ENCODE assay signal across 12 cellular contexts in genomic region chr1:30877205-30877912, GRCh38. TPM values are rescaled to one million over a fixed set of nuclear protein-coding genes. Genes with fewer than 3 reads are reported as not detected.
DNase-seq lines count a peak whose midpoint lies in the region; ATAC-seq and TF ChIP-seq lines count a peak whose summit lies in the region.
"Had no signal": no experiment of that assay in that cellular context is flagged by ENCODE, and none has a peak within 500 bp of the region (broad histone marks: within the 10 kb centered on the region; RNA-seq: fewer than 3 reads in every experiment).

No MANE protein-coding gene starts in this region.

- H3K4me1 ChIP-seq in muscle layer of duodenum (ENCODE audit: control insufficient read depth in 1 of 2, insufficient read depth in 2 of 2, low read length in 2 of 2) (peaks cover 18 to 55% of the 10 kb centered on the region in 2 donors), SK-N-SH (ENCODE audit: control insufficient read depth in 1 of 2, insufficient read depth in 2 of 2, low read depth in 1 of 2, low read length in 1 of 2) (peaks cover 8 to 16% of the 10 kb centered on the region in 2 experiments; a peak in 2 of 4 replicates)

- no peak for TF ChIP-seq EP300 in SK-N-SH (IDR thresholded peaks at IDR 0.05; ENCODE audit: borderline replicate concordance in 1 of 2, low read depth in 1 of 2, low read length in 1 of 2)

- H2AFZ ChIP-seq in SK-N-SH (ENCODE audit: low read depth), result no peak overlapping the region

- DNase-seq in AG08395 (ENCODE audit: low spot score), result peak; percentile 75
- peak; percentile 41 for DNase-seq in RWPE1 (ENCODE audit: low spot score)
- DNase-seq in fibroblast of gingiva (ENCODE audit: low read depth), result peak; percentile 88
- no peak for DNase-seq in SK-N-SH
- DNase-seq in DMS53 treated with DMSO at 0.1 percent for 48 hours (lab: John Stamatoyannopoulos, UW; ENCODE audit: unreplicated experiment), result no peak
- no peak for DNase-seq in NK-92 (lab: John Stamatoyannopoulos, UW; ENCODE audit: unreplicated experiment)
- no peak for DNase-seq in T-cell
- DNase-seq: activated naive CD8-positive, alpha-beta T cell treated with anti-CD3 and anti-CD28 coated beads for 36 hours; kidney glomerular epithelial cell; NCI-H1417 had no signal

- H3F3A ChIP-seq in SK-N-SH (replicated peaks; ENCODE audit: insufficient read depth), result no peaks in the 10 kb centered on the region

- peaks cover 12% of the 10 kb centered on the region; the same call in 1 of the 2 replicates for H3K79me2 ChIP-seq in SK-N-SH (ENCODE audit: insufficient read depth)

- H3K4me3 ChIP-seq in muscle layer of duodenum (ENCODE audit: low read depth in 1 of 2, low read length in 2 of 2) (no peak overlapping the region), SK-N-SH (ENCODE audit: low read depth in 2 of 2, low read length in 1 of 2) (no peak overlapping the region)

- TF ChIP-seq RAD21 in SK-N-SH (IDR thresholded peaks at IDR 0.05; ENCODE audit: low read length), result no peak

- H3K9me3 ChIP-seq in muscle layer of duodenum (ENCODE audit: control insufficient read depth in 1 of 2, low read length in 2 of 2), result peaks cover 0 to 8% of the 10 kb centered on the region in 2 donors
- peaks cover 9% of the 10 kb centered on the region; the same call in 1 of the 2 replicates for H3K9me3 ChIP-seq in SK-N-SH

- H3K27me3 ChIP-seq in muscle layer of duodenum (ENCODE audit: low read depth, low read length) (no peaks in the 10 kb centered on the region), SK-N-SH (ENCODE audit: insufficient read depth) (no peaks in the 10 kb centered on the region)

- H3K36me3 Mint-ChIP-seq in T-cell, result no peaks in the 10 kb centered on the region
- H3K36me3 Mint-ChIP-seq: activated naive CD8-positive, alpha-beta T cell treated with anti-CD3 and anti-CD28 coated beads for 36 hours had no signal

- peaks cover 36% of the 10 kb centered on the region for H4K20me1 ChIP-seq in SK-N-SH (ENCODE audit: insufficient read depth)

- no peak overlapping the region for H3K4me2 ChIP-seq in SK-N-SH

- peak overlapping the region; percentile 73 for H3K27ac ChIP-seq in RWPE1
- H3K27ac ChIP-seq in muscle layer of duodenum (ENCODE audit: low read length), result peak overlapping the region; percentile 56
- no peak overlapping the region for H3K27ac ChIP-seq in SK-N-SH (ENCODE audit: low read depth in 2 of 2, low read length in 1 of 2)
- H3K27ac ChIP-seq: C4-2B had no signal

- peaks cover 38 to 55% of the 10 kb centered on the region in 2 donors for H3K27me3 Mint-ChIP-seq in T-cell

- CTCF ChIA-PET in RWPE1 (lab: Yijun Ruan, JAX) (interaction anchor here (0.6 to 0.7 kb wide), 3 partner anchors 19 to 135 kb away, joined by 3 to 4 read pairs (median 3); no protein-coding TSS in a partner anchor), SK-N-SH (lab: Yijun Ruan, JAX) (interaction anchor here (1.1 to 1.9 kb wide), 4 partner anchors 12 to 76 kb away, joined by 3 to 9 read pairs (median 4); no protein-coding TSS in a partner anchor), T-cell (lab: Charles Lee) (no interaction called here)

- H3K9me2 ChIP-seq in SK-N-SH, result no peaks in the 10 kb centered on the region

- H3K9me3 Mint-ChIP-seq in T-cell, result no peaks in the 10 kb centered on the region

- TF ChIP-seq CTCF in RWPE1 (conservative IDR thresholded peaks at IDR 0.05; ENCODE audit: low read depth) (no peak), SK-N-SH (IDR thresholded peaks at IDR 0.05) (no peak)

- no peak overlapping the region for H3K27ac Mint-ChIP-seq in T-cell
- H3K27ac Mint-ChIP-seq: activated naive CD8-positive, alpha-beta T cell treated with anti-CD3 and anti-CD28 coated beads for 36 hours had no signal

- no peak overlapping the region for H3K9ac ChIP-seq in SK-N-SH

- WGBS in SK-N-SH (ENCODE audit: low lambda C conversion rate), result 89% methylated on average over 9 of the region's 10 CpGs

- POLR2A ChIA-PET in RWPE1 (lab: Yijun Ruan, JAX; ENCODE audit: low non-redundant PET) (no interaction called here), SK-N-SH (lab: Yijun Ruan, JAX) (no interaction called here), T-cell (lab: Charles Lee) (no interaction called here)

- H3K4me3 Mint-ChIP-seq in T-cell, result no peak overlapping the region
- H3K4me3 Mint-ChIP-seq: activated naive CD8-positive, alpha-beta T cell treated with anti-CD3 and anti-CD28 coated beads for 36 hours had no signal

- H3K4me1 Mint-ChIP-seq in T-cell, result peaks cover 0 to 3% (median 0%) of the 10 kb centered on the region in 3 donors

- no peak for ATAC-seq in T-cell (replicated peaks in 1 of 4)

- H3K36me3 ChIP-seq in muscle layer of duodenum (ENCODE audit: control insufficient read depth in 1 of 2, insufficient read depth in 2 of 2, low read length in 2 of 2) (peaks cover 23% of the 10 kb centered on the region in 2 donors), SK-N-SH (replicated peaks in 1 of 2; ENCODE audit: control insufficient read depth in 1 of 2, insufficient read depth in 2 of 2, low read length in 1 of 2) (peaks cover 19 to 28% of the 10 kb centered on the region in 2 experiments)

TF ChIP-seq in SK-N-SH, 30 proteins besides CTCF, POLR2A, EP300 and RAD21:
- no peak for TF ChIP-seq POLR2AphosphoS5 (IDR thresholded peaks at IDR 0.05; ENCODE audit: low read depth, low read length)
- no peak for TF ChIP-seq NFIC (IDR thresholded peaks at IDR 0.05; ENCODE audit: borderline replicate concordance)
- TF ChIP-seq SIN3A (IDR thresholded peaks at IDR 0.05; ENCODE audit: borderline replicate concordance, low read depth, low read length), result no peak
- no peak for TF ChIP-seq JUND (IDR thresholded peaks at IDR 0.05)
- no peak for TF ChIP-seq ELF1 (IDR thresholded peaks at IDR 0.05)
- TF ChIP-seq FOXM1 (IDR thresholded peaks at IDR 0.05; ENCODE audit: low read depth), result no peak
- TF ChIP-seq GABPA (IDR thresholded peaks at IDR 0.05; ENCODE audit: low read depth), result no peak
- no peak for TF ChIP-seq NRF1 (IDR thresholded peaks at IDR 0.05; ENCODE audit: low read depth, low read length)
- no peak for TF ChIP-seq PBX3 (IDR thresholded peaks at IDR 0.05)
- TF ChIP-seq CHD2 (IDR thresholded peaks at IDR 0.05; ENCODE audit: low read length, partially characterized antibody), result no peak
- TF ChIP-seq USF1 (IDR thresholded peaks at IDR 0.05; ENCODE audit: borderline replicate concordance, low read depth), result no peak
- no peak for TF ChIP-seq EZH2phosphoT487 (IDR thresholded peaks at IDR 0.05; ENCODE audit: borderline replicate concordance, low read depth)
- TF ChIP-seq USF2 (IDR thresholded peaks at IDR 0.05; ENCODE audit: borderline replicate concordance, low read depth, low read length), result no peak

RNA-seq across cellular contexts. Expression of gene SDC3, which starts 31.2 kb away (rescaled TPM):
- polyA plus RNA-seq in SK-N-SH (2012; rRNA removed), result 16.2 and 18.8 TPM in 2 replicates
- polyA plus RNA-seq in SK-N-SH (2012; cell fraction: cytosol; rRNA removed), result 14.0 and 19.2 TPM in 2 replicates
- polyA plus RNA-seq in SK-N-SH (2012; cell fraction: nucleus; rRNA removed), result 17.4 and 19.3 TPM in 2 replicates
- total RNA-seq in T-cell, result 1 to 10 TPM in 1 of 5 donors, under 1 TPM in 4; 0.07 to 1.1 (median 0.47) TPM

Comparison
In these comparisons a context has a peak if more than half of its experiments do, and no peak if none do; other contexts are left out.
1. DNase-seq: peak in AG08395 (single experiment), RWPE1 (single experiment) and fibroblast of gingiva (single experiment); none in SK-N-SH (single experiment), DMS53 treated with DMSO at 0.1 percent for 48 hours (single experiment), NK-92 (single experiment) and T-cell (0 of 34).
2. H3K27ac ChIP-seq: peak in RWPE1 (single experiment) and muscle layer of duodenum (single experiment); none in SK-N-SH (0 of 2).
3. CTCF ChIA-PET loops: an anchor here in RWPE1 (0.6 to 0.7 kb wide) and SK-N-SH (1.1 to 1.9 kb wide); none called in T-cell.